ENCODE assay signal across 1 cellular context in the genomic region with DNA sequence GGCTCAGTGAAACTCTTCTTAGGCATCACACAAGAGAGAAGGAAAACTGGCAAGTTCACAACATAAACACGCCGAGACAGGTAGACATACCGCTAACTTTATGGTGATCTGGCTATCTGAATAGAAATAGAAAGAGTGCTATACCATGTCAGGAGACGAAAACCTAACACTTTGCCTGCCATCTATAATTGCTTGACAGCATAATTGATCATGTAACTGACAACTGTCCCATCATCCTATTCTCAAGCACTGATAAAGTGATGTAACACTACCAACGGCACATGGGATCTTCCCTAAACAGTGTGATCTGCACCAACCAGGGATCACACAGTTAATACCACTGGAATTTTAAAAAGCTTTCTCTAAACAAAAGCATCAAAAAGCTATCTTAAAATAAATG.
TF ChIP-seq lines count a peak whose summit lies in the region.

No MANE protein-coding gene starts in this region.

TF ChIP-seq in neural cell, 6 proteins besides CTCF, POLR2A, EP300 and RAD21:
- TF ChIP-seq SMC3 (conservative IDR thresholded peaks at IDR 0.05; ENCODE audit: poor library complexity) (no peak), POLR2AphosphoS5 (IDR thresholded peaks at IDR 0.05) (peak; percentile 52)
